Comparison of ENCODE assay signal across 8 cellular contexts in the genomic region with DNA sequence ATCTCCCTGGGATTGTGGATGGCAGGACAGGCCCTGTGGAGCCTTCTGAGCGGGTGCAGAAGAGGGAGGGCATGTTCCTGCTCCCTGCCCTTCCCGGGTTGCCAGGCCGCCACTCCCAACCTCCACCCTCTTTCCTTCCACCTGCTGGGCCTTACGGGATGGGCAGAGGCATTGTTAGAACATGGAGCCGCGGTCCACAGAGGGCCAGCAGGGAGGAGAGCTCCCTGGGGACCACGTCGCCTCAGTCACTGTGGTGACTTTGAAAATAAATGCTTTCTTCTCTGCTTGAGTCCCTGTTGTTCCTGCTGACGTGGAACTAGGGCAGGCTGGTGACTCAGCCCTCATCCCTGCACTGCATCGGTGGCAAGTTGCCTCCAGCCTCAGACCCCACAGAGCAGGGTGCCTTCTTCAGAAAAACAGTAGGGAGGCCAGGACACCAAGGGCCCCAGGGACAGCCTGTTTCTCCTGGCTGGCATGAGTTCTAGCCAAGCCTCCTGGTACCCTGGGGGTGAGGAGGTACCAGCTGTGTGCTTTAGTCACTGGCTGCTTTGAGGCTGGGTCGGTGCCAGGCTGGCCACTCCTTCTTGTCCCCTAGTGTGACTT.
DNase-seq lines count a peak whose midpoint lies in the region; ATAC-seq, FAIRE-seq and TF ChIP-seq lines count a peak whose summit lies in the region.

No MANE protein-coding gene starts in this region.

- H3K9me3 ChIP-seq in GM12878 (replicated peaks; ENCODE audit: control insufficient read depth, insufficient read depth, low read length) (no peaks in the 10 kb centered on the region), tibial nerve (no peaks in the 10 kb centered on the region)

- ATAC-seq in GM12878 = peak; percentile 22; the same call in 2 of the 3 replicates
- ATAC-seq in left lobe of liver = peak; percentile 36

- TF ChIP-seq RAD21 in GM12878 (IDR thresholded peaks at IDR 0.05; ENCODE audit: insufficient read depth, low read depth, low read length) = no peak

- TF ChIP-seq CTCF in GM12878 (IDR thresholded peaks at IDR 0.05 in 2 of 3, conservative IDR thresholded peaks at IDR 0.05 in 1 of 3; ENCODE audit: control insufficient read depth in 2 of 3, extremely low read depth in 1 of 3, insufficient read depth in 1 of 3, low read depth in 3 of 3, low read length in 3 of 3) (no peak), tibial nerve (IDR thresholded peaks at IDR 0.05) (no peak)

- no peak overlapping the region for H3K4me3 Mint-ChIP-seq in activated T-helper 1 cell treated with anti-CD3 and anti-CD28 coated beads, Interleukin-12 subunit alpha, Interleukin-12 subunit beta, Interleukin-2, Interleukin-4 antibody, amounts not matched to agents 30 ng/mL and 10 ng/mL and 1 ng/mL, durations not matched to agents 14 hours and 24 hours and 36 hours

- H3K4me2 ChIP-seq in GM12878 (ENCODE audit: control insufficient read depth, insufficient read depth) = no peak overlapping the region

- BruUV-seq in GM12878 (replicated peaks; lab: Mats Ljungman, UMichigan) = no TSS peak

- H3K27me3 ChIP-seq in GM12878 (replicated peaks in 1 of 2; ENCODE audit: control insufficient read depth in 2 of 2, insufficient read depth in 2 of 2, low read length in 1 of 2) = no peaks in the 10 kb centered on the region
- H3K27me3 ChIP-seq in tibial nerve = no peaks in the 10 kb centered on the region

- H3K4me3 ChIP-seq in GM12878 (no peak overlapping the region), tibial nerve (no peak overlapping the region)

- H3K27ac ChIP-seq in GM12878 (ENCODE audit: control insufficient read depth, insufficient read depth) (peak overlapping the region; percentile 26), tibial nerve (peak overlapping the region; percentile 64 to 92 (median 79))

- H3K4me1 ChIP-seq in GM12878 (ENCODE audit: control insufficient read depth, insufficient read depth, low read length) (peaks cover 23% of the 10 kb centered on the region), tibial nerve (peaks cover 0 to 60% (median 44%) of the 10 kb centered on the region in 4 donors)

- H3K9me3 Mint-ChIP-seq in activated T-helper 1 cell treated with anti-CD3 and anti-CD28 coated beads, Interleukin-12 subunit alpha, Interleukin-12 subunit beta, Interleukin-2, Interleukin-4 antibody, amounts not matched to agents 30 ng/mL and 10 ng/mL and 1 ng/mL, durations not matched to agents 14 hours and 24 hours and 36 hours = no peaks in the 10 kb centered on the region

- SMC1A ChIA-PET in GM12878 (lab: Charles Lee; ENCODE audit: uncharacterized antibody, unreplicated experiment) = interaction anchor here (0.6 kb wide), 1 partner anchor 130 kb away, joined by 3 read pairs; no protein-coding TSS in a partner anchor

- RAD21 ChIA-PET in GM12878 (lab: Charles Lee; ENCODE audit: unreplicated experiment) = no interaction called here

- in situ Hi-C loops in GM12878 (cut with MboI) = no loop called here

- no peak overlapping the region for H3K27ac Mint-ChIP-seq in activated T-helper 1 cell treated with anti-CD3 and anti-CD28 coated beads, Interleukin-12 subunit alpha, Interleukin-12 subunit beta, Interleukin-2, Interleukin-4 antibody, amounts not matched to agents 30 ng/mL and 10 ng/mL and 1 ng/mL, durations not matched to agents 14 hours and 24 hours and 36 hours

- peaks cover 18% of the 10 kb centered on the region for H3K79me2 ChIP-seq in GM12878 (ENCODE audit: control insufficient read depth, insufficient read depth, low read length)

- FAIRE-seq in GM12878 (lab: Jason Lieb, UNC) = no peak

- DNase-seq in EH (ENCODE audit: low read depth) = peak; percentile 95
- DNase-seq in NCI-H1694 treated with DMSO at 0.1 percent for 48 hours (lab: John Stamatoyannopoulos, UW) = peak; percentile 49
- no peak for DNase-seq in GM12878 (ENCODE audit: low read depth, low spot score)
- no peak for DNase-seq in left lobe of liver (ENCODE audit: low spot score)
- DNase-seq in tibial nerve (ENCODE audit: low spot score in 2 of 2) = no peak
- DNase-seq in NCI-H2029 (lab: John Stamatoyannopoulos, UW) = no peak
- DNase-seq in activated T-helper 1 cell treated with anti-CD3 and anti-CD28 coated beads, Interleukin-12 subunit alpha, Interleukin-12 subunit beta, Interleukin-2, Interleukin-4 antibody, amounts not matched to agents 30 ng/mL and 10 ng/mL and 1 ng/mL, durations not matched to agents 14 hours and 24 hours and 36 hours (ENCODE audit: low spot score) = no peak
- DNase-seq in effector CD4-positive, alpha-beta T cell = no peak

- TF ChIP-seq EP300 in GM12878 (IDR thresholded peaks at IDR 0.05; ENCODE audit: borderline replicate concordance in 1 of 2, control insufficient read depth in 1 of 2, low read depth in 2 of 2, low read length in 2 of 2) (no peak), tibial nerve (IDR thresholded peaks at IDR 0.05) (peak in 1 of 2 donors; percentile 81)

- 45% methylated on average over 11 of the region's 11 CpGs for WGBS in GM12878 (ENCODE audit: insufficient coverage, insufficient replicate concordance, low lambda C conversion rate, missing lambda C conversion rate)
- 32 to 45% methylated on average over 11 of the region's 11 CpGs for WGBS in tibial nerve, 2 donors

- TF ChIP-seq POLR2A in GM12878 (IDR thresholded peaks at IDR 0.05; ENCODE audit: low read depth, low read length) (no peak), tibial nerve (IDR thresholded peaks at IDR 0.05) (peak in 1 of 2 donors; percentile 40)

- intact Hi-C loops in GM12878 (cut with micrococcal nuclease; ENCODE audit: unreplicated experiment) = no loop called here
- intact Hi-C loops in activated T-helper 1 cell treated with anti-CD3 and anti-CD28 coated beads, Interleukin-12 subunit alpha, Interleukin-12 subunit beta, Interleukin-2, Interleukin-4 antibody, amounts not matched to agents 30 ng/mL and 10 ng/mL and 1 ng/mL, durations not matched to agents 14 hours and 24 hours and 36 hours (cut with micrococcal nuclease) = no loop called here

- peaks cover 44% of the 10 kb centered on the region for H3K4me1 Mint-ChIP-seq in activated T-helper 1 cell treated with anti-CD3 and anti-CD28 coated beads, Interleukin-12 subunit alpha, Interleukin-12 subunit beta, Interleukin-2, Interleukin-4 antibody, amounts not matched to agents 30 ng/mL and 10 ng/mL and 1 ng/mL, durations not matched to agents 14 hours and 24 hours and 36 hours (ENCODE audit: low read depth)

- H3K36me3 Mint-ChIP-seq in activated T-helper 1 cell treated with anti-CD3 and anti-CD28 coated beads, Interleukin-12 subunit alpha, Interleukin-12 subunit beta, Interleukin-2, Interleukin-4 antibody, amounts not matched to agents 30 ng/mL and 10 ng/mL and 1 ng/mL, durations not matched to agents 14 hours and 24 hours and 36 hours (ENCODE audit: low read depth) = no peaks in the 10 kb centered on the region

- H3K27me3 Mint-ChIP-seq in activated T-helper 1 cell treated with anti-CD3 and anti-CD28 coated beads, Interleukin-12 subunit alpha, Interleukin-12 subunit beta, Interleukin-2, Interleukin-4 antibody, amounts not matched to agents 30 ng/mL and 10 ng/mL and 1 ng/mL, durations not matched to agents 14 hours and 24 hours and 36 hours (ENCODE audit: insufficient read depth) = peaks cover 5% of the 10 kb centered on the region

- CTCF ChIA-PET in GM12878 (lab: Yijun Ruan, JAX) = interaction anchor here (1.0 kb wide), 1 partner anchor 35 kb away, joined by 3 read pairs; no protein-coding TSS in a partner anchor

- POLR2A ChIA-PET in GM12878 (lab: Charles Lee) = no interaction called here

- H3K9ac ChIP-seq in GM12878 (ENCODE audit: control insufficient read depth, insufficient read depth, low read length) = no peak overlapping the region

- H4K20me1 ChIP-seq in GM12878 (ENCODE audit: control insufficient read depth, insufficient read depth) = no peaks in the 10 kb centered on the region; the same call in none of the 2 replicates

- no peak overlapping the region for H2AFZ ChIP-seq in GM12878 (ENCODE audit: control insufficient read depth, low read depth, low read length)

- peaks cover 0 to 8% of the 10 kb centered on the region in 2 experiments; a peak in 2 of 4 replicates for H3K36me3 ChIP-seq in GM12878 (ENCODE audit: control insufficient read depth in 2 of 2, insufficient read depth in 2 of 2, low read length in 1 of 2)
- no peaks in the 10 kb centered on the region for H3K36me3 ChIP-seq in tibial nerve

TF ChIP-seq in GM12878, 131 proteins besides CTCF, POLR2A, EP300 and RAD21:
- TF ChIP-seq MEF2B (IDR thresholded peaks at IDR 0.05; ENCODE audit: partially characterized antibody, poor library complexity, severe bottlenecking) (peak; percentile 28), CEBPZ (IDR thresholded peaks at IDR 0.05; ENCODE audit: low read depth, low read length) (no peak)

Comparison
In these comparisons a context has a peak if more than half of its experiments do, and no peak if none do; other contexts are left out.
1. DNase-seq: peak in EH (single experiment) and NCI-H1694 treated with DMSO at 0.1 percent for 48 hours (single experiment); none in GM12878 (single experiment), left lobe of liver (single experiment), tibial nerve (0 of 2), NCI-H2029 (single experiment), activated T-helper 1 cell treated with anti-CD3 and anti-CD28 coated beads, Interleukin-12 subunit alpha, Interleukin-12 subunit beta, Interleukin-2, Interleukin-4 antibody, amounts not matched to agents 30 ng/mL and 10 ng/mL and 1 ng/mL, durations not matched to agents 14 hours and 24 hours and 36 hours (single experiment) and effector CD4-positive, alpha-beta T cell (single experiment).